ENCODE assay signal across 31 cellular contexts in genomic region chr11:111326824-111327223, GRCh38. TPM values are rescaled to one million over a fixed set of nuclear protein-coding genes. Genes with fewer than 3 reads are reported as not detected.
"Had no signal": no experiment of that assay in that cellular context is flagged by ENCODE, and none has a peak within 500 bp of the region (broad histone marks: within the 10 kb centered on the region; RNA-seq: fewer than 3 reads in every experiment).

No MANE protein-coding gene starts in this region.

- H3K27me3 Mint-ChIP-seq: naive B cell; stimulated activated naive CD8-positive, alpha-beta T cell treated with anti-CD3 and anti-CD28 coated beads, Interleukin-15, Interleukin-2, amounts not matched to agents 100 ng/mL and 50 ng/mL, for 24 hours had no signal

- ATAC-seq: activated naive CD4-positive, alpha-beta T cell treated with anti-CD3 and anti-CD28 coated beads, Interleukin-2, amount 50 U/mL, for 72 hours; activated T-cell treated with anti-CD3 and anti-CD28 coated beads, Interleukin-2, amount 50 U/mL, for 72 hours; body of pancreas; gastrocnemius medialis; left cardiac atrium; sciatic nerve; stimulated activated effector memory CD8-positive, alpha-beta T cell treated with anti-CD3 and anti-CD28 coated beads, Interleukin-12 subunit alpha, Interleukin-12 subunit beta, amount 100 ng/mL, for 72 hours; WTC11 had no signal

- H3K27ac Mint-ChIP-seq: activated naive CD4-positive, alpha-beta T cell treated with anti-CD3 and anti-CD28 coated beads, Interleukin-2, amount 50 U/mL, for 72 hours; activated T-cell treated with anti-CD3 and anti-CD28 coated beads, Interleukin-2, amount 50 U/mL, for 72 hours; nephron progenitor cell; stimulated activated effector memory CD8-positive, alpha-beta T cell treated with anti-CD3 and anti-CD28 coated beads, Interleukin-12 subunit alpha, Interleukin-12 subunit beta, amount 100 ng/mL, for 72 hours; stimulated activated naive CD8-positive, alpha-beta T cell treated with anti-CD3 and anti-CD28 coated beads, Interleukin-15, Interleukin-2, amounts not matched to agents 100 ng/mL and 50 ng/mL, for 24 hours; WTC11 had no signal

- DNase-seq: activated CD4-positive, alpha-beta T cell treated with anti-CD3 and anti-CD28 coated beads, Interleukin-2, amount 50 U/mL, for 4 hours; activated naive CD4-positive, alpha-beta T cell; activated T-cell treated with anti-CD3 and anti-CD28 coated beads for 4 hours; activated T-cell treated with anti-CD3 and anti-CD28 coated beads, Interleukin-2, amount 50 U/mL, for 72 hours; body of pancreas; cerebellar nuclear complex; colonic mucosa; dorsolateral prefrontal cortex; effector memory CD4-positive, alpha-beta T cell; erythroblast; gastrocnemius medialis; glutamatergic neuron; left cardiac atrium; mammary epithelial cell; naive B cell; nephron progenitor cell; ovary; retina; stimulated activated CD4-positive, alpha-beta T cell treated with anti-CD3 and anti-CD28 coated beads, Interleukin-12 subunit alpha, Interleukin-12 subunit beta, amount 100 ng/mL, for 4 hours; stimulated activated CD4-positive, alpha-beta T cell treated with anti-CD3 and anti-CD28 coated beads, Interleukin-4, amount 100 ng/mL, for 1 hour; T-helper 2 cell had no signal

- H3K36me3 Mint-ChIP-seq: activated naive CD4-positive, alpha-beta T cell treated with anti-CD3 and anti-CD28 coated beads, Interleukin-2, amount 50 U/mL, for 72 hours; stimulated activated effector memory CD8-positive, alpha-beta T cell treated with anti-CD3 and anti-CD28 coated beads, Interleukin-12 subunit alpha, Interleukin-12 subunit beta, amount 100 ng/mL, for 72 hours; WTC11 had no signal

- H3K4me3 Mint-ChIP-seq: activated T-cell treated with anti-CD3 and anti-CD28 coated beads, Interleukin-2, amount 50 U/mL, for 72 hours; naive B cell; nephron progenitor cell; stimulated activated effector memory CD8-positive, alpha-beta T cell treated with anti-CD3 and anti-CD28 coated beads, Interleukin-12 subunit alpha, Interleukin-12 subunit beta, amount 100 ng/mL, for 72 hours; stimulated activated naive CD8-positive, alpha-beta T cell treated with anti-CD3 and anti-CD28 coated beads, Interleukin-15, Interleukin-2, amounts not matched to agents 100 ng/mL and 50 ng/mL, for 24 hours; WTC11 had no signal

- H3K9me3 Mint-ChIP-seq: activated naive CD4-positive, alpha-beta T cell treated with anti-CD3 and anti-CD28 coated beads, Interleukin-2, amount 50 U/mL, for 72 hours; activated T-cell treated with anti-CD3 and anti-CD28 coated beads, Interleukin-2, amount 50 U/mL, for 72 hours; naive B cell; nephron progenitor cell; stimulated activated effector memory CD8-positive, alpha-beta T cell treated with anti-CD3 and anti-CD28 coated beads, Interleukin-12 subunit alpha, Interleukin-12 subunit beta, amount 100 ng/mL, for 72 hours; stimulated activated naive CD8-positive, alpha-beta T cell treated with anti-CD3 and anti-CD28 coated beads, Interleukin-15, Interleukin-2, amounts not matched to agents 100 ng/mL and 50 ng/mL, for 24 hours; WTC11 had no signal

- H3K4me1 Mint-ChIP-seq: nephron progenitor cell; stimulated activated effector memory CD8-positive, alpha-beta T cell treated with anti-CD3 and anti-CD28 coated beads, Interleukin-12 subunit alpha, Interleukin-12 subunit beta, amount 100 ng/mL, for 72 hours had no signal

- H3K36me3 ChIP-seq: cardiac muscle cell, colonic mucosa, gastrocnemius medialis, neutrophil, ovary, prostate gland, tibial nerve had no signal

- H3K9me3 ChIP-seq: body of pancreas, colonic mucosa, gastrocnemius medialis, neutrophil, ovary, prostate gland, tibial nerve had no signal

- H3K4me1 ChIP-seq: colonic mucosa had no signal

- H3K27me3 ChIP-seq: body of pancreas, cardiac muscle cell, colonic mucosa, dorsolateral prefrontal cortex, gastrocnemius medialis, ovary, tibial nerve had no signal

- H3K27ac ChIP-seq: cardiac muscle cell, colonic mucosa, neutrophil, skin epidermis, tibial nerve had no signal

- H3K4me3 ChIP-seq: body of pancreas, cardiac muscle cell, colonic mucosa, dorsolateral prefrontal cortex, gastrocnemius medialis, ovary, prostate gland, skin epidermis, tibial nerve had no signal

RNA-seq across cellular contexts. Expression of gene POU2AF3, which starts 28.5 kb away (rescaled TPM):
- total RNA-seq: activated naive CD4-positive, alpha-beta T cell treated with anti-CD3 and anti-CD28 coated beads, Interleukin-2, amount 50 U/mL, for 72 hours had no signal

RNA-seq across cellular contexts. Expression of gene POU2AF1, which starts 52.3 kb away (rescaled TPM):
- total RNA-seq: cardiac muscle cell had no signal
